Comparison of ENCODE assay signal across 2 cellular contexts in the genomic region with DNA sequence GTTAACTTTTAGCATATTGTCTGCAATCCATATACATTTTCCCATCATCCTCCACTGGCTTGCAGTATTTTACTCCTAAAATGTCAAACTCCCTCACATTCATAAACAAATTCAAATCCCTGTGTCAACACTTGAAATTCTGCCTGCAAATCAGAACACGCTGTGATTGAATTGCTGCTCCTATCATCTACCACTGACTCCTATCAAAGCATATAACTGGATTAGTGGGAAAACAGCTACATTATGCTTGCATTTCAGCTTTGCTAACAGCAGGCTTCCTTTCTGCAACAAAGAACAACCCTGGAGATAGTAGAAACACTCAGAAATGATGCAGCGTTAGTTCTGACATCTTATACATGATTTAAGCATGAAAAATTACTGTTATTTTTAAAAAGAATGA.
TF ChIP-seq lines count a peak whose summit lies in the region.

No MANE protein-coding gene starts in this region.

TF ChIP-seq in A549, 52 proteins besides CTCF, POLR2A, EP300 and RAD21 (continued from another document):
- TF ChIP-seq FOXS1 (CRISPR knock-in tag; IDR thresholded peaks at IDR 0.05) (no peak), CHD4 (IDR thresholded peaks at IDR 0.05; ENCODE audit: borderline replicate concordance) (no peak), MYC (IDR thresholded peaks at IDR 0.05; ENCODE audit: borderline replicate concordance, low read length) (no peak), KDM1A (IDR thresholded peaks at IDR 0.05; ENCODE audit: low read depth) (no peak), HOXB13 (CRISPR knock-in tag; IDR thresholded peaks at IDR 0.05; ENCODE audit: low read depth) (no peak), ZNF302 (CRISPR knock-in tag; IDR thresholded peaks at IDR 0.05) (no peak), ZC3H11A (IDR thresholded peaks at IDR 0.05) (no peak), JUNB (IDR thresholded peaks at IDR 0.05) (no peak), NR3C1 (IDR thresholded peaks at IDR 0.05) (no peak)
- TF ChIP-seq, protein P1, sequence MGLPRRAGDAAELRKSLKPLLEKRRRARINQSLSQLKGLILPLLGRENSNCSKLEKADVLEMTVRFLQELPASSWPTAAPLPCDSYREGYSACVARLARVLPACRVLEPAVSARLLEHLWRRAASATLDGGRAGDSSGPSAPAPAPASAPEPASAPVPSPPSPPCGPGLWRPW (IDR thresholded peaks at IDR 0.05): no peak
- TF ChIP-seq, protein P2, sequence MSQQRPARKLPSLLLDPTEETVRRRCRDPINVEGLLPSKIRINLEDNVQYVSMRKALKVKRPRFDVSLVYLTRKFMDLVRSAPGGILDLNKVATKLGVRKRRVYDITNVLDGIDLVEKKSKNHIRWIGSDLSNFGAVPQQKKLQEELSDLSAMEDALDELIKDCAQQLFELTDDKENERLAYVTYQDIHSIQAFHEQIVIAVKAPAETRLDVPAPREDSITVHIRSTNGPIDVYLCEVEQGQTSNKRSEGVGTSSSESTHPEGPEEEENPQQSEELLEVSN (IDR thresholded peaks at IDR 0.05; ENCODE audit: borderline replicate concordance, low read depth): no peak
- TF ChIP-seq, protein P3, sequence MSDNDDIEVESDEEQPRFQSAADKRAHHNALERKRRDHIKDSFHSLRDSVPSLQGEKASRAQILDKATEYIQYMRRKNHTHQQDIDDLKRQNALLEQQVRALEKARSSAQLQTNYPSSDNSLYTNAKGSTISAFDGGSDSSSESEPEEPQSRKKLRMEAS (IDR thresholded peaks at IDR 0.05): no peak; the same call in 1 of the 2 replicates

TF ChIP-seq in HEK293, 187 proteins besides CTCF, POLR2A, EP300 and RAD21:
- TF ChIP-seq, protein P4, sequence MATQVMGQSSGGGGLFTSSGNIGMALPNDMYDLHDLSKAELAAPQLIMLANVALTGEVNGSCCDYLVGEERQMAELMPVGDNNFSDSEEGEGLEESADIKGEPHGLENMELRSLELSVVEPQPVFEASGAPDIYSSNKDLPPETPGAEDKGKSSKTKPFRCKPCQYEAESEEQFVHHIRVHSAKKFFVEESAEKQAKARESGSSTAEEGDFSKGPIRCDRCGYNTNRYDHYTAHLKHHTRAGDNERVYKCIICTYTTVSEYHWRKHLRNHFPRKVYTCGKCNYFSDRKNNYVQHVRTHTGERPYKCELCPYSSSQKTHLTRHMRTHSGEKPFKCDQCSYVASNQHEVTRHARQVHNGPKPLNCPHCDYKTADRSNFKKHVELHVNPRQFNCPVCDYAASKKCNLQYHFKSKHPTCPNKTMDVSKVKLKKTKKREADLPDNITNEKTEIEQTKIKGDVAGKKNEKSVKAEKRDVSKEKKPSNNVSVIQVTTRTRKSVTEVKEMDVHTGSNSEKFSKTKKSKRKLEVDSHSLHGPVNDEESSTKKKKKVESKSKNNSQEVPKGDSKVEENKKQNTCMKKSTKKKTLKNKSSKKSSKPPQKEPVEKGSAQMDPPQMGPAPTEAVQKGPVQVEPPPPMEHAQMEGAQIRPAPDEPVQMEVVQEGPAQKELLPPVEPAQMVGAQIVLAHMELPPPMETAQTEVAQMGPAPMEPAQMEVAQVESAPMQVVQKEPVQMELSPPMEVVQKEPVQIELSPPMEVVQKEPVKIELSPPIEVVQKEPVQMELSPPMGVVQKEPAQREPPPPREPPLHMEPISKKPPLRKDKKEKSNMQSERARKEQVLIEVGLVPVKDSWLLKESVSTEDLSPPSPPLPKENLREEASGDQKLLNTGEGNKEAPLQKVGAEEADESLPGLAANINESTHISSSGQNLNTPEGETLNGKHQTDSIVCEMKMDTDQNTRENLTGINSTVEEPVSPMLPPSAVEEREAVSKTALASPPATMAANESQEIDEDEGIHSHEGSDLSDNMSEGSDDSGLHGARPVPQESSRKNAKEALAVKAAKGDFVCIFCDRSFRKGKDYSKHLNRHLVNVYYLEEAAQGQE (tag by site-specific recombination; IDR thresholded peaks at IDR 0.05): no peak
- TF ChIP-seq HOXD13 (CRISPR knock-in tag; IDR thresholded peaks at IDR 0.05; ENCODE audit: borderline replicate concordance) (no peak), FEZF1 (tag by site-specific recombination; IDR thresholded peaks at IDR 0.05) (peak; percentile 51; the same call in 1 of the 2 replicates), ZBTB17 (tag by site-specific recombination; IDR thresholded peaks at IDR 0.05) (0 out of 2 replicates have a peak, but pooled peaks have one; percentile 44), HOXA7 (CRISPR knock-in tag; IDR thresholded peaks at IDR 0.05; ENCODE audit: borderline replicate concordance) (no peak), ZSCAN30 (tag by site-specific recombination; IDR thresholded peaks at IDR 0.05) (no peak), GFI1B (tag by site-specific recombination; IDR thresholded peaks at IDR 0.05) (peak; percentile 91), ZFP41 (tag by site-specific recombination; IDR thresholded peaks at IDR 0.05; ENCODE audit: borderline replicate concordance) (no peak), ZNF561 (tag by site-specific recombination; IDR thresholded peaks at IDR 0.05; ENCODE audit: borderline replicate concordance) (no peak), ZNF426 (tag by site-specific recombination; IDR thresholded peaks at IDR 0.05) (no peak), GLI4 (tag by site-specific recombination; IDR thresholded peaks at IDR 0.05) (no peak), WT1 (tag by site-specific recombination; IDR thresholded peaks at IDR 0.05) (peak; percentile 71), ZNF157 (tag by site-specific recombination; IDR thresholded peaks at IDR 0.05) (no peak), TCF7L2 (IDR thresholded peaks at IDR 0.05; ENCODE audit: borderline replicate concordance, low read depth, low read length) (no peak), KLF9 (tag by site-specific recombination; IDR thresholded peaks at IDR 0.05; ENCODE audit: low read depth) (no peak), ZNF558 (tag by site-specific recombination; IDR thresholded peaks at IDR 0.05) (no peak), ZEB2 (tag by site-specific recombination; IDR thresholded peaks at IDR 0.05) (no peak)
- TF ChIP-seq, protein P5, sequence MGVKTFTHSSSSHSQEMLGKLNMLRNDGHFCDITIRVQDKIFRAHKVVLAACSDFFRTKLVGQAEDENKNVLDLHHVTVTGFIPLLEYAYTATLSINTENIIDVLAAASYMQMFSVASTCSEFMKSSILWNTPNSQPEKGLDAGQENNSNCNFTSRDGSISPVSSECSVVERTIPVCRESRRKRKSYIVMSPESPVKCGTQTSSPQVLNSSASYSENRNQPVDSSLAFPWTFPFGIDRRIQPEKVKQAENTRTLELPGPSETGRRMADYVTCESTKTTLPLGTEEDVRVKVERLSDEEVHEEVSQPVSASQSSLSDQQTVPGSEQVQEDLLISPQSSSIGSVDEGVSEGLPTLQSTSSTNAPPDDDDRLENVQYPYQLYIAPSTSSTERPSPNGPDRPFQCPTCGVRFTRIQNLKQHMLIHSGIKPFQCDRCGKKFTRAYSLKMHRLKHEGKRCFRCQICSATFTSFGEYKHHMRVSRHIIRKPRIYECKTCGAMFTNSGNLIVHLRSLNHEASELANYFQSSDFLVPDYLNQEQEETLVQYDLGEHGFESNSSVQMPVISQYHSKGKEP (tag by site-specific recombination; IDR thresholded peaks at IDR 0.05): peak; percentile 59
- TF ChIP-seq, protein P6, sequence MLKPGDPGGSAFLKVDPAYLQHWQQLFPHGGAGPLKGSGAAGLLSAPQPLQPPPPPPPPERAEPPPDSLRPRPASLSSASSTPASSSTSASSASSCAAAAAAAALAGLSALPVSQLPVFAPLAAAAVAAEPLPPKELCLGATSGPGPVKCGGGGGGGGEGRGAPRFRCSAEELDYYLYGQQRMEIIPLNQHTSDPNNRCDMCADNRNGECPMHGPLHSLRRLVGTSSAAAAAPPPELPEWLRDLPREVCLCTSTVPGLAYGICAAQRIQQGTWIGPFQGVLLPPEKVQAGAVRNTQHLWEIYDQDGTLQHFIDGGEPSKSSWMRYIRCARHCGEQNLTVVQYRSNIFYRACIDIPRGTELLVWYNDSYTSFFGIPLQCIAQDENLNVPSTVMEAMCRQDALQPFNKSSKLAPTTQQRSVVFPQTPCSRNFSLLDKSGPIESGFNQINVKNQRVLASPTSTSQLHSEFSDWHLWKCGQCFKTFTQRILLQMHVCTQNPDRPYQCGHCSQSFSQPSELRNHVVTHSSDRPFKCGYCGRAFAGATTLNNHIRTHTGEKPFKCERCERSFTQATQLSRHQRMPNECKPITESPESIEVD (tag by site-specific recombination; IDR thresholded peaks at IDR 0.05): peak; percentile 38; the same call in 1 of the 2 replicates
- TF ChIP-seq, protein P7, sequence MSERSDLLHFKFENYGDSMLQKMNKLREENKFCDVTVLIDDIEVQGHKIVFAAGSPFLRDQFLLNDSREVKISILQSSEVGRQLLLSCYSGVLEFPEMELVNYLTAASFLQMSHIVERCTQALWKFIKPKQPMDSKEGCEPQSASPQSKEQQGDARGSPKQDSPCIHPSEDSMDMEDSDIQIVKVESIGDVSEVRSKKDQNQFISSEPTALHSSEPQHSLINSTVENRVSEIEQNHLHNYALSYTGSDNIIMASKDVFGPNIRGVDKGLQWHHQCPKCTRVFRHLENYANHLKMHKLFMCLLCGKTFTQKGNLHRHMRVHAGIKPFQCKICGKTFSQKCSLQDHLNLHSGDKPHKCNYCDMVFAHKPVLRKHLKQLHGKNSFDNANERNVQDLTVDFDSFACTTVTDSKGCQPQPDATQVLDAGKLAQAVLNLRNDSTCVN (tag by site-specific recombination; optimal IDR thresholded peaks at IDR 0.05): no peak
- TF ChIP-seq, protein P8, sequence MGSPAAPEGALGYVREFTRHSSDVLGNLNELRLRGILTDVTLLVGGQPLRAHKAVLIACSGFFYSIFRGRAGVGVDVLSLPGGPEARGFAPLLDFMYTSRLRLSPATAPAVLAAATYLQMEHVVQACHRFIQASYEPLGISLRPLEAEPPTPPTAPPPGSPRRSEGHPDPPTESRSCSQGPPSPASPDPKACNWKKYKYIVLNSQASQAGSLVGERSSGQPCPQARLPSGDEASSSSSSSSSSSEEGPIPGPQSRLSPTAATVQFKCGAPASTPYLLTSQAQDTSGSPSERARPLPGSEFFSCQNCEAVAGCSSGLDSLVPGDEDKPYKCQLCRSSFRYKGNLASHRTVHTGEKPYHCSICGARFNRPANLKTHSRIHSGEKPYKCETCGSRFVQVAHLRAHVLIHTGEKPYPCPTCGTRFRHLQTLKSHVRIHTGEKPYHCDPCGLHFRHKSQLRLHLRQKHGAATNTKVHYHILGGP (tag by site-specific recombination; IDR thresholded peaks at IDR 0.05): no peak
- TF ChIP-seq, protein P9, sequence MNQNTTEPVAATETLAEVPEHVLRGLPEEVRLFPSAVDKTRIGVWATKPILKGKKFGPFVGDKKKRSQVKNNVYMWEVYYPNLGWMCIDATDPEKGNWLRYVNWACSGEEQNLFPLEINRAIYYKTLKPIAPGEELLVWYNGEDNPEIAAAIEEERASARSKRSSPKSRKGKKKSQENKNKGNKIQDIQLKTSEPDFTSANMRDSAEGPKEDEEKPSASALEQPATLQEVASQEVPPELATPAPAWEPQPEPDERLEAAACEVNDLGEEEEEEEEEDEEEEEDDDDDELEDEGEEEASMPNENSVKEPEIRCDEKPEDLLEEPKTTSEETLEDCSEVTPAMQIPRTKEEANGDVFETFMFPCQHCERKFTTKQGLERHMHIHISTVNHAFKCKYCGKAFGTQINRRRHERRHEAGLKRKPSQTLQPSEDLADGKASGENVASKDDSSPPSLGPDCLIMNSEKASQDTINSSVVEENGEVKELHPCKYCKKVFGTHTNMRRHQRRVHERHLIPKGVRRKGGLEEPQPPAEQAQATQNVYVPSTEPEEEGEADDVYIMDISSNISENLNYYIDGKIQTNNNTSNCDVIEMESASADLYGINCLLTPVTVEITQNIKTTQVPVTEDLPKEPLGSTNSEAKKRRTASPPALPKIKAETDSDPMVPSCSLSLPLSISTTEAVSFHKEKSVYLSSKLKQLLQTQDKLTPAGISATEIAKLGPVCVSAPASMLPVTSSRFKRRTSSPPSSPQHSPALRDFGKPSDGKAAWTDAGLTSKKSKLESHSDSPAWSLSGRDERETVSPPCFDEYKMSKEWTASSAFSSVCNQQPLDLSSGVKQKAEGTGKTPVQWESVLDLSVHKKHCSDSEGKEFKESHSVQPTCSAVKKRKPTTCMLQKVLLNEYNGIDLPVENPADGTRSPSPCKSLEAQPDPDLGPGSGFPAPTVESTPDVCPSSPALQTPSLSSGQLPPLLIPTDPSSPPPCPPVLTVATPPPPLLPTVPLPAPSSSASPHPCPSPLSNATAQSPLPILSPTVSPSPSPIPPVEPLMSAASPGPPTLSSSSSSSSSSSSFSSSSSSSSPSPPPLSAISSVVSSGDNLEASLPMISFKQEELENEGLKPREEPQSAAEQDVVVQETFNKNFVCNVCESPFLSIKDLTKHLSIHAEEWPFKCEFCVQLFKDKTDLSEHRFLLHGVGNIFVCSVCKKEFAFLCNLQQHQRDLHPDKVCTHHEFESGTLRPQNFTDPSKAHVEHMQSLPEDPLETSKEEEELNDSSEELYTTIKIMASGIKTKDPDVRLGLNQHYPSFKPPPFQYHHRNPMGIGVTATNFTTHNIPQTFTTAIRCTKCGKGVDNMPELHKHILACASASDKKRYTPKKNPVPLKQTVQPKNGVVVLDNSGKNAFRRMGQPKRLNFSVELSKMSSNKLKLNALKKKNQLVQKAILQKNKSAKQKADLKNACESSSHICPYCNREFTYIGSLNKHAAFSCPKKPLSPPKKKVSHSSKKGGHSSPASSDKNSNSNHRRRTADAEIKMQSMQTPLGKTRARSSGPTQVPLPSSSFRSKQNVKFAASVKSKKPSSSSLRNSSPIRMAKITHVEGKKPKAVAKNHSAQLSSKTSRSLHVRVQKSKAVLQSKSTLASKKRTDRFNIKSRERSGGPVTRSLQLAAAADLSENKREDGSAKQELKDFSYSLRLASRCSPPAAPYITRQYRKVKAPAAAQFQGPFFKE (tag by site-specific recombination; IDR thresholded peaks at IDR 0.05; ENCODE audit: borderline replicate concordance): no peak
- TF ChIP-seq, protein P10, sequence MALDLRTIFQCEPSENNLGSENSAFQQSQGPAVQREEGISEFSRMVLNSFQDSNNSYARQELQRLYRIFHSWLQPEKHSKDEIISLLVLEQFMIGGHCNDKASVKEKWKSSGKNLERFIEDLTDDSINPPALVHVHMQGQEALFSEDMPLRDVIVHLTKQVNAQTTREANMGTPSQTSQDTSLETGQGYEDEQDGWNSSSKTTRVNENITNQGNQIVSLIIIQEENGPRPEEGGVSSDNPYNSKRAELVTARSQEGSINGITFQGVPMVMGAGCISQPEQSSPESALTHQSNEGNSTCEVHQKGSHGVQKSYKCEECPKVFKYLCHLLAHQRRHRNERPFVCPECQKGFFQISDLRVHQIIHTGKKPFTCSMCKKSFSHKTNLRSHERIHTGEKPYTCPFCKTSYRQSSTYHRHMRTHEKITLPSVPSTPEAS (tag by site-specific recombination; IDR thresholded peaks at IDR 0.05): no peak
- TF ChIP-seq, protein P11, sequence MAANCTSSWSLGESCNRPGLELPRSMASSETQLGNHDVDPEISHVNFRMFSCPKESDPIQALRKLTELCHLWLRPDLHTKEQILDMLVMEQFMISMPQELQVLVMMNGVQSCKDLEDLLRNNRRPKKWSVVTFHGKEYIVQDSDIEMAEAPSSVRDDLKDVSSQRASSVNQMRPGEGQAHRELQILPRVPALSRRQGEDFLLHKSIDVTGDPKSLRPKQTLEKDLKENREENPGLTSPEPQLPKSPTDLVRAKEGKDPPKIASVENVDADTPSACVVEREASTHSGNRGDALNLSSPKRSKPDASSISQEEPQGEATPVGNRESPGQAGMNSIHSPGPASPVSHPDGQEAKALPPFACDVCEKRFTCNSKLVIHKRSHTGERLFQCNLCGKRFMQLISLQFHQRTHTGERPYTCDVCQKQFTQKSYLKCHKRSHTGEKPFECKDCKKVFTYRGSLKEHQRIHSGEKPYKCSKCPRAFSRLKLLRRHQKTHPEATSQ (tag by site-specific recombination; IDR thresholded peaks at IDR 0.05): no peak
